In the genomic region with DNA sequence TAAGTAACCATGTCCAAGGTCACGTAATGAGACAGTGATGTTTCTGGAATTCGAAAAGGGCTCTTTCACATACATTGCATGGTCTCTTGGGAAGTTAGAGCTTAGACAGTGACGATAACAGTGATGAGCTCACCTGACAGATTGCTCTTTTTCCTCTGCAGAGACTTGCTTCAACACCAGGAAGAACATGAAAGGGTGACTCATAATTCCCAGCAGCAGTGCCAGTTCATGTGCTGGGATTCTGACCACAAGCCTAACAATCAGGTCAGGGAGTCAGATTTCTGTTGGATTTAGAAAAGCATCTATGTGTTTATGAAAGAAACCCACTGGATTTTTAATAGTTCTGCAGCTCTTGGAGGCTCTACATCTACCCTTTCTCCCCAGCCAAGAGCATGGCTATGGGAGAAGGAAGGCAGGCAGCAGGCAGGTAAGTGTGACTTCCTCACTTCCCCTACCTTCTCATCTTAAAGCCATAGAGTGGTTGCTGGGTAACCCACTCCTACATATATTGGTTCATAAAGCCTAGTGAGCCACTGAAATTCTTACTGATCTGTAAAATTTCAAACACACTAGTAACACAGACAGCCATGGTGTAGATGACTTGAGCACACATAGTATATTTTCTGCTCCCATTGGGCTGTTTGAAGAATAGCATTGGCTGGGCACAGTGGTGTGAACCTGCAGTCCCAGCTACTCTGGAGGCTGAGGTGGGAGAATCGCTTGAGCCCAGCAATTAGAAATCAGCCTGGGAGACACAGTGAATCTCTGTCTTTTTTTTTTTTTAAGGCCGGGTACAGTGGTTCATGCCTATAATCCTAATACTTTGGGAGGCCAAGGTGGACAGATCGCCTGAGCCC, we compare ENCODE assay signal across 9 cellular contexts. TPM values are rescaled to one million over a fixed set of nuclear protein-coding genes. Genes with fewer than 3 reads are reported as not detected.
DNase-seq lines count a peak whose midpoint lies in the region; ATAC-seq and TF ChIP-seq lines count a peak whose summit lies in the region.
"Had no signal": no experiment of that assay in that cellular context is flagged by ENCODE, and none has a peak within 500 bp of the region (broad histone marks: within the 10 kb centered on the region; RNA-seq: fewer than 3 reads in every experiment).

No MANE protein-coding gene starts in this region.

- H3K4me1 ChIP-seq in lower lobe of right lung: no peaks in the 10 kb centered on the region
- peaks cover 5% of the 10 kb centered on the region; the same call in 1 of the 2 replicates for H3K4me1 ChIP-seq in Caco-2

- H3K4me3 ChIP-seq in BJ (ENCODE audit: low read depth, low read length) (no peak overlapping the region), lower lobe of right lung (no peak overlapping the region), Caco-2 (ENCODE audit: low read depth, low read length) (no peak overlapping the region)

- no peak overlapping the region for H3K27ac Mint-ChIP-seq in Caco-2 (ENCODE audit: unreplicated experiment)
- H3K27ac Mint-ChIP-seq: endodermal cell had no signal

- POLR2A ChIA-PET in BJ (lab: Charles Lee): no interaction called here
- POLR2A ChIA-PET in Caco-2 (lab: Charles Lee): no interaction called here

- peak; percentile 46 for DNase-seq in BJ (ENCODE audit: low read depth)
- peak; percentile 100 for DNase-seq in amniotic epithelial cell (ENCODE audit: low read depth)
- DNase-seq in lower lobe of right lung: no peak
- DNase-seq in DMS 273 treated with DMSO at 0.1 percent for 48 hours (lab: John Stamatoyannopoulos, UW): no peak
- no peak for DNase-seq in Caco-2
- DNase-seq in RPMI8226: no peak
- DNase-seq: endodermal cell had no signal

- no peaks in the 10 kb centered on the region for H3K36me3 Mint-ChIP-seq in Caco-2 (ENCODE audit: insufficient read depth, unreplicated experiment)

- peaks cover 20% of the 10 kb centered on the region for H3K4me1 Mint-ChIP-seq in Caco-2 (ENCODE audit: low read depth, unreplicated experiment)
- H3K4me1 Mint-ChIP-seq: endodermal cell had no signal

- BruUV-seq in Caco-2 (replicated peaks; lab: Mats Ljungman, UMichigan): no TSS peak

- TF ChIP-seq CTCF in BJ (IDR thresholded peaks at IDR 0.05; ENCODE audit: insufficient read depth, low read depth, low read length): no peak
- no peak for TF ChIP-seq CTCF in lower lobe of right lung (IDR thresholded peaks at IDR 0.05)
- TF ChIP-seq CTCF in Caco-2 (IDR thresholded peaks at IDR 0.05; ENCODE audit: insufficient read depth in 1 of 2, low read depth in 1 of 2, low read length in 1 of 2, severe bottlenecking in 1 of 2, unreplicated experiment in 1 of 2): no peak

- H3K9me3 Mint-ChIP-seq in Caco-2 (ENCODE audit: unreplicated experiment): no peaks in the 10 kb centered on the region
- H3K9me3 Mint-ChIP-seq: endodermal cell had no signal

- H3K36me3 ChIP-seq in BJ (ENCODE audit: control insufficient read depth, insufficient read depth, low read length) (no peaks in the 10 kb centered on the region), lower lobe of right lung (no peaks in the 10 kb centered on the region), Caco-2 (ENCODE audit: control insufficient read depth, insufficient read depth, low read length) (no peaks in the 10 kb centered on the region)

- no peaks in the 10 kb centered on the region for H3K27me3 Mint-ChIP-seq in Caco-2 (ENCODE audit: insufficient read depth, unreplicated experiment)

- ATAC-seq in HG02798 (IDR thresholded peaks at IDR 0.05; ENCODE audit: poor library complexity, unreplicated experiment): peak; percentile 43
- ATAC-seq in lower lobe of right lung: peak; percentile 55 to 59
- ATAC-seq in GM21515 (IDR thresholded peaks at IDR 0.05; ENCODE audit: unreplicated experiment): no peak

- CTCF ChIA-PET in BJ (lab: Yijun Ruan, JAX): interaction anchor here (0.7 kb wide), 1 partner anchor 9 kb away, joined by 3 read pairs; no protein-coding TSS in a partner anchor
- CTCF ChIA-PET in Caco-2 (lab: Charles Lee): no interaction called here

- intact Hi-C loops in lower lobe of right lung (cut with DNase I) (no loop called here), Caco-2 (cut with micrococcal nuclease; ENCODE audit: unreplicated experiment) (no loop called here)

- no peak overlapping the region for H3K4me3 Mint-ChIP-seq in Caco-2 (ENCODE audit: unreplicated experiment)
- H3K4me3 Mint-ChIP-seq: endodermal cell had no signal

- H3K27me3 ChIP-seq in BJ (ENCODE audit: control insufficient read depth, insufficient read depth, low read length) (no peaks in the 10 kb centered on the region), lower lobe of right lung (ENCODE audit: low read depth) (no peaks in the 10 kb centered on the region), Caco-2 (replicated peaks; ENCODE audit: control insufficient read depth, insufficient read depth, low read length) (no peaks in the 10 kb centered on the region)

- no peak overlapping the region for H3K27ac ChIP-seq in lower lobe of right lung

- H3K9me3 ChIP-seq in lower lobe of right lung: no peaks in the 10 kb centered on the region
- peaks cover 3% of the 10 kb centered on the region; the same call in 1 of the 2 replicates for H3K9me3 ChIP-seq in Caco-2

RNA-seq across cellular contexts. Expression of a gene that starts 44.4 kb away (rescaled TPM):
- 4.4 and 15.7 TPM in 2 replicates for polyA plus RNA-seq in BJ (2011; rRNA removed)
- 7.1 and 17.5 TPM in 2 replicates for polyA minus RNA-seq in BJ (2011; rRNA and poly(A)+ RNA removed)
- total RNA-seq in lower lobe of right lung: 57.6 TPM
- total RNA-seq in Caco-2 (2022): 122 and 129 TPM in 2 replicates

Comparison
In these comparisons a context has a peak if more than half of its experiments do, and no peak if none do; other contexts are left out.
1. DNase-seq: peak in BJ (single experiment) and amniotic epithelial cell (single experiment); none in lower lobe of right lung (single experiment), DMS 273 treated with DMSO at 0.1 percent for 48 hours (single experiment), Caco-2 (0 of 2) and RPMI8226 (single experiment).